ENCODE assay signal across 8 cellular contexts in genomic region chr10:100912609-100913469, GRCh38. TPM values are rescaled to one million over a fixed set of nuclear protein-coding genes. Genes with fewer than 3 reads are reported as not detected.
A peak's percentile ranks its signal among the peaks of the same experiment; 100 is the strongest.
DNase-seq lines count a peak whose midpoint lies in the region; ATAC-seq and TF ChIP-seq lines count a peak whose summit lies in the region.

Gene SLF2 (plus strand): TSS chr10:100912963. CDS start chr10:100913111, 148 bp downstream.

- 0 to 2% methylated on average over 50 to 60 of the region's 71 CpGs for WGBS in tibial nerve, 2 donors

- TF ChIP-seq CTCF in GM12875 (IDR thresholded peaks at IDR 0.05; ENCODE audit: borderline replicate concordance, insufficient read depth, low read depth, low read length) (no peak), cardiac muscle cell (IDR thresholded peaks at IDR 0.05; ENCODE audit: low read depth, low read length) (no peak), parathyroid adenoma (IDR thresholded peaks at IDR 0.05) (no peak), tibial nerve (IDR thresholded peaks at IDR 0.05) (no peak)

- peak within 1 kb of the TSS; percentile 100 for H2AFZ ChIP-seq in parathyroid adenoma

- H3K27ac ChIP-seq in cardiac muscle cell (peak within 1 kb of the TSS; percentile 76), parathyroid adenoma (peak within 1 kb of the TSS; percentile 95), tibial nerve (peak within 1 kb of the TSS; percentile 92 to 98 (median 94))

- no peaks in the 10 kb centered on the region for H3K9me3 ChIP-seq in adipocyte (ENCODE audit: control insufficient read depth, low read length)
- H3K9me3 ChIP-seq in cardiac muscle cell (ENCODE audit: low read depth) = no peaks in the 10 kb centered on the region
- no peaks in the 10 kb centered on the region for H3K9me3 ChIP-seq in parathyroid adenoma (ENCODE audit: control insufficient read depth, low read length)
- H3K9me3 ChIP-seq in tibial nerve = no peaks in the 10 kb centered on the region

- TF ChIP-seq EP300 in tibial nerve (IDR thresholded peaks at IDR 0.05) = peak; percentile 35 to 90

- peak within 1 kb of the TSS; percentile 98 for H3K9ac ChIP-seq in adipocyte (ENCODE audit: low read length)
- peak within 1 kb of the TSS; percentile 74 for H3K9ac ChIP-seq in parathyroid adenoma

- TF ChIP-seq POLR2A in tibial nerve (IDR thresholded peaks at IDR 0.05) = peak; percentile 64 to 73

- peak; percentile 96 for ATAC-seq in HG02798 (IDR thresholded peaks at IDR 0.05; ENCODE audit: poor library complexity, unreplicated experiment)

- DNase-seq in NCI-H1436 (lab: John Stamatoyannopoulos, UW) = peak; percentile 97
- DNase-seq in T follicular helper cell (ENCODE audit: low read depth) = peak; percentile 81
- DNase-seq in adipocyte (ENCODE audit: low read depth) = peak; percentile 99
- peak; percentile 99 for DNase-seq in cardiac muscle cell (ENCODE audit: low read depth in 1 of 2, low spot score in 1 of 2)
- DNase-seq in tibial nerve (ENCODE audit: low spot score in 2 of 2) = peak; percentile 96 to 99

- no peaks in the 10 kb centered on the region for H3K79me2 ChIP-seq in parathyroid adenoma

- H3K27me3 ChIP-seq in adipocyte (replicated peaks; ENCODE audit: control insufficient read depth, insufficient read depth, low read length) = no peaks in the 10 kb centered on the region
- no peaks in the 10 kb centered on the region for H3K27me3 ChIP-seq in cardiac muscle cell
- H3K27me3 ChIP-seq in parathyroid adenoma (ENCODE audit: control insufficient read depth, insufficient read depth, low read length) = no peaks in the 10 kb centered on the region
- H3K27me3 ChIP-seq in tibial nerve = no peaks in the 10 kb centered on the region

- peaks cover 20% of the 10 kb centered on the region for H3K36me3 ChIP-seq in adipocyte (ENCODE audit: control insufficient read depth, insufficient read depth, low read length, severe bottlenecking)
- peaks cover 9% of the 10 kb centered on the region for H3K36me3 ChIP-seq in cardiac muscle cell
- H3K36me3 ChIP-seq in parathyroid adenoma (ENCODE audit: control insufficient read depth, insufficient read depth, low read length) = no peaks in the 10 kb centered on the region
- H3K36me3 ChIP-seq in tibial nerve = peaks cover 0 to 15% (median 0%) of the 10 kb centered on the region in 3 donors

- H3K4me2 ChIP-seq in parathyroid adenoma (ENCODE audit: low read length) = peak within 1 kb of the TSS; percentile 82

- peak within 1 kb of the TSS; percentile 99 for H3K4me3 ChIP-seq in GM12875 (ENCODE audit: low read depth, low read length)
- peak within 1 kb of the TSS; percentile 98 for H3K4me3 ChIP-seq in adipocyte (ENCODE audit: low read length)
- H3K4me3 ChIP-seq in cardiac muscle cell = peak within 1 kb of the TSS; percentile 87
- peak within 1 kb of the TSS; percentile 97 for H3K4me3 ChIP-seq in parathyroid adenoma (ENCODE audit: low read depth, low read length)
- peak within 1 kb of the TSS; percentile 76 to 100 (median 96) for H3K4me3 ChIP-seq in tibial nerve

- H3K4me1 ChIP-seq in adipocyte (ENCODE audit: control insufficient read depth, insufficient read depth, low read length) (peaks cover 37% of the 10 kb centered on the region), cardiac muscle cell (ENCODE audit: low read depth) (peaks cover 20% of the 10 kb centered on the region), parathyroid adenoma (peaks cover 11% of the 10 kb centered on the region), tibial nerve (peaks cover 0 to 73% (median 25%) of the 10 kb centered on the region in 4 donors)

RNA-seq across cellular contexts. Expression of gene SLF2, which starts in this region (rescaled TPM):
- total RNA-seq in cardiac muscle cell (29.8 and 37.8 TPM in 2 replicates), tibial nerve (10 to 100 TPM; 25.7 to 37.7 (median 29.7) TPM)
- 33.7 and 36.6 TPM in 2 replicates for polyA plus RNA-seq in cardiac muscle cell

Comparison
In these comparisons a context has a peak if more than half of its experiments do, and no peak if none do; other contexts are left out.
1. Peak in every context shown above with its lines: DNase-seq, ATAC-seq, H3K4me3 ChIP-seq and H3K27ac ChIP-seq.